1 cellular context compared by ENCODE assay signal in the genomic region with DNA sequence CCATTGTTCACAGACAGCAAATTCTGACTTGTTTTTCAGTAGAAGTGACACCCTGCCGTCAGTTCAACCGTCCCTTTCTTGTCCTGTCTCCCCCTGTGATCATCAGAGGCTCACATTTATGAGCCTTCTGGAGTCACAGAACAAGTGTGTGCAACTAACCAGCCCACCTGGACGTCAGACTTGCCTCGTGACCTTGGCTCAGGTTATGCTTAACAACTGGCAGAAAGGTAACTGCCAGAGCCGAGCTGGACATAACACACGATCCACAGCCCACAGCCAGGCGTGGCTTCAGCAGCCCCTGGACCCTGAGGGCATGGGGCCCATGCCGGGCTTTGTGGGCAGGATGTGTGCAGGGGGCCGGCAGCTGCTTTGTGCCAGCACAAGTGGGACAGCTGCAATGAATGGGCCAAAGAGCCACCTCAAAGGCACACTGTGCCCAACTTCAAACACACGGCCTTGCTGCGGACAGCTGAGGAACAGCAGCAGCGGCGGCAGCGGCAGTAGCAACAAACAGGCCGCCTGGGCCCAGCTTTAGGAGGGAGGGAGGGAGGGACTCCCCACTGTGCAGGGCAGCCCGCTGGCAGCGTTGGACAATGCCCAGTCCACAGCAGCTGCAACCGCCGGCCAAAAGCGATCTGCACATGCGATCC.
TF ChIP-seq lines count a peak whose summit lies in the region.

No MANE protein-coding gene starts in this region.

TF ChIP-seq in WTC11, 78 proteins besides CTCF, POLR2A, EP300 and RAD21 (continued from another document):
- TF ChIP-seq GTF2I (CRISPR knock-in tag; conservative IDR thresholded peaks at IDR 0.05) (no peak), TEAD4 (CRISPR knock-in tag; IDR thresholded peaks at IDR 0.05) (no peak), NFE2L1 (CRISPR knock-in tag; IDR thresholded peaks at IDR 0.05) (no peak), ZBTB21 (CRISPR knock-in tag; IDR thresholded peaks at IDR 0.05; ENCODE audit: borderline replicate concordance) (no peak)
- TF ChIP-seq, protein P1, sequence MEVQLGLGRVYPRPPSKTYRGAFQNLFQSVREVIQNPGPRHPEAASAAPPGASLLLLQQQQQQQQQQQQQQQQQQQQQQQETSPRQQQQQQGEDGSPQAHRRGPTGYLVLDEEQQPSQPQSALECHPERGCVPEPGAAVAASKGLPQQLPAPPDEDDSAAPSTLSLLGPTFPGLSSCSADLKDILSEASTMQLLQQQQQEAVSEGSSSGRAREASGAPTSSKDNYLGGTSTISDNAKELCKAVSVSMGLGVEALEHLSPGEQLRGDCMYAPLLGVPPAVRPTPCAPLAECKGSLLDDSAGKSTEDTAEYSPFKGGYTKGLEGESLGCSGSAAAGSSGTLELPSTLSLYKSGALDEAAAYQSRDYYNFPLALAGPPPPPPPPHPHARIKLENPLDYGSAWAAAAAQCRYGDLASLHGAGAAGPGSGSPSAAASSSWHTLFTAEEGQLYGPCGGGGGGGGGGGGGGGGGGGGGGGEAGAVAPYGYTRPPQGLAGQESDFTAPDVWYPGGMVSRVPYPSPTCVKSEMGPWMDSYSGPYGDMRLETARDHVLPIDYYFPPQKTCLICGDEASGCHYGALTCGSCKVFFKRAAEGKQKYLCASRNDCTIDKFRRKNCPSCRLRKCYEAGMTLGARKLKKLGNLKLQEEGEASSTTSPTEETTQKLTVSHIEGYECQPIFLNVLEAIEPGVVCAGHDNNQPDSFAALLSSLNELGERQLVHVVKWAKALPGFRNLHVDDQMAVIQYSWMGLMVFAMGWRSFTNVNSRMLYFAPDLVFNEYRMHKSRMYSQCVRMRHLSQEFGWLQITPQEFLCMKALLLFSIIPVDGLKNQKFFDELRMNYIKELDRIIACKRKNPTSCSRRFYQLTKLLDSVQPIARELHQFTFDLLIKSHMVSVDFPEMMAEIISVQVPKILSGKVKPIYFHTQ (CRISPR knock-in tag; IDR thresholded peaks at IDR 0.05) = no peak
- TF ChIP-seq, protein P2, sequence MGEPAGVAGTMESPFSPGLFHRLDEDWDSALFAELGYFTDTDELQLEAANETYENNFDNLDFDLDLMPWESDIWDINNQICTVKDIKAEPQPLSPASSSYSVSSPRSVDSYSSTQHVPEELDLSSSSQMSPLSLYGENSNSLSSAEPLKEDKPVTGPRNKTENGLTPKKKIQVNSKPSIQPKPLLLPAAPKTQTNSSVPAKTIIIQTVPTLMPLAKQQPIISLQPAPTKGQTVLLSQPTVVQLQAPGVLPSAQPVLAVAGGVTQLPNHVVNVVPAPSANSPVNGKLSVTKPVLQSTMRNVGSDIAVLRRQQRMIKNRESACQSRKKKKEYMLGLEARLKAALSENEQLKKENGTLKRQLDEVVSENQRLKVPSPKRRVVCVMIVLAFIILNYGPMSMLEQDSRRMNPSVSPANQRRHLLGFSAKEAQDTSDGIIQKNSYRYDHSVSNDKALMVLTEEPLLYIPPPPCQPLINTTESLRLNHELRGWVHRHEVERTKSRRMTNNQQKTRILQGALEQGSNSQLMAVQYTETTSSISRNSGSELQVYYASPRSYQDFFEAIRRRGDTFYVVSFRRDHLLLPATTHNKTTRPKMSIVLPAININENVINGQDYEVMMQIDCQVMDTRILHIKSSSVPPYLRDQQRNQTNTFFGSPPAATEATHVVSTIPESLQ (CRISPR knock-in tag; IDR thresholded peaks at IDR 0.05) = no peak
